In the genomic region with DNA sequence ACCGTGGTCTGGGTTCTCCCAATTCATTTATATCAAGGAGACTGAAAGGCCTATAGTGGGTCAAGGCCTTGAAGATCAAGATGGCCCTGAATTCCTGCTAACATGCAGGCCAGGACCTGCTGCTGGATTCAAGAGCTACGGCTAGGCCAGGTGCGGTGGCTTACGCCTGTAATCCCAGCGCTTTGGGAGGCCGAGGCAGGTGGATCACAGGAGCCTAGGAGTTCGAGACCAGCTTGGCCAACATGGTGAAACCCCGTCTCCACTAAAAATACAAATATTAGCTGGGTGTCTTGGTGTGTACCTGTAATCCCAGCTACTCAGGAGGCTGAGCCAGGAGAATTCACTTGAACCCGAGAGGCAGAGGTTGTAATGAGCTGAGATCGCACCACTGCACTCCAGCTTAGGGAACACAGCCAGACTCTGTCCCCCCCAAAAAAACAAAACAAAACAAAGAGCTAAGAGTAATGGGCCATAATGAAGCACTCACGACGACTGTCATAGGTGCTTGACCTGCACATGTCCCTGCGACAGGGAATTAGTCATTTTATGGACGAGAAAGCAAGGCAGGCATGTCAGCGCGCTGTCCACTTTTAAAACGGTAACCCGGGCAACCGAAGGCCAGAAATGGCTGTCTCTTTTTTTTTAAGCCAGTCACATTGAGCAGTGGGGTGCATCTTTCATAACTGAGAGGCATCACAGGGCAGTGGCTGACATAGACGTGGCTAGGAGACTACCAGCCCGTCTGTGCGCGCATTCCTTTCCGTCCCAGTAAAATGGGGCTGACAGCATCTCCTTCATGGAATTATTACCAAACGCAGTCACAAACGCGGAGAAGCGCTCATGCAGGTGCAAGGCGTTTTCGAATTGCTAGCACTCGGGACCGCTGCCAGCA, we compare ENCODE assay signal across 1 cellular context.
A peak's percentile ranks its signal among the peaks of the same experiment; 100 is the strongest.
TF ChIP-seq lines count a peak whose summit lies in the region.

No MANE protein-coding gene starts in this region.

TF ChIP-seq in K562, 482 proteins besides CTCF, POLR2A, EP300 and RAD21 (continued from another document and continues in another):
- TF ChIP-seq, protein P1, sequence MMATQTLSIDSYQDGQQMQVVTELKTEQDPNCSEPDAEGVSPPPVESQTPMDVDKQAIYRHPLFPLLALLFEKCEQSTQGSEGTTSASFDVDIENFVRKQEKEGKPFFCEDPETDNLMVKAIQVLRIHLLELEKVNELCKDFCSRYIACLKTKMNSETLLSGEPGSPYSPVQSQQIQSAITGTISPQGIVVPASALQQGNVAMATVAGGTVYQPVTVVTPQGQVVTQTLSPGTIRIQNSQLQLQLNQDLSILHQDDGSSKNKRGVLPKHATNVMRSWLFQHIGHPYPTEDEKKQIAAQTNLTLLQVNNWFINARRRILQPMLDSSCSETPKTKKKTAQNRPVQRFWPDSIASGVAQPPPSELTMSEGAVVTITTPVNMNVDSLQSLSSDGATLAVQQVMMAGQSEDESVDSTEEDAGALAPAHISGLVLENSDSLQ (IDR thresholded peaks at IDR 0.05), result peak; percentile 33; the same call in 1 of the 2 replicates
- TF ChIP-seq POLR2B (IDR thresholded peaks at IDR 0.05; ENCODE audit: low read depth, partially characterized antibody) (peak; percentile 48), SMARCA4 (IDR thresholded peaks at IDR 0.05) (0 out of 2 replicates have a peak, but pooled peaks have one; percentile 11), CBX8 (IDR thresholded peaks at IDR 0.05; ENCODE audit: borderline replicate concordance, extremely low read depth, low read depth, low read length, poor library complexity, severe bottlenecking) (no peak), ZNF76 (CRISPR knock-in tag; IDR thresholded peaks at IDR 0.05; ENCODE audit: borderline replicate concordance) (0 out of 2 replicates have a peak, but pooled peaks have one; percentile 49), MXI1 (IDR thresholded peaks at IDR 0.05; ENCODE audit: low read depth, low read length) (0 out of 2 replicates have a peak, but pooled peaks have one; percentile 51), YY1 (IDR thresholded peaks at IDR 0.05; ENCODE audit: borderline replicate concordance in 1 of 3, control insufficient read depth in 1 of 3, extremely low read depth in 1 of 3, insufficient read depth in 3 of 3, insufficient read length in 1 of 3, insufficient replicate concordance in 2 of 3, low read depth in 1 of 3, low read length in 2 of 3) (peak in 1 of 3 experiments; percentile 71), NR2F6 (CRISPR knock-in tag; IDR thresholded peaks at IDR 0.05) (0 out of 2 replicates have a peak, but pooled peaks have one; percentile 51), MAZ (CRISPR knock-in tag; conservative IDR thresholded peaks at IDR 0.05 in 1 of 2, IDR thresholded peaks at IDR 0.05 in 1 of 2) (no peak), SMAD3 (CRISPR knock-in tag; conservative IDR thresholded peaks at IDR 0.05) (0 out of 2 replicates have a peak, but pooled peaks have one; percentile 17), KDM5B (IDR thresholded peaks at IDR 0.05; ENCODE audit: insufficient replicate concordance, low read depth, low read length) (peak; percentile 52), ZKSCAN1 (IDR thresholded peaks at IDR 0.05; ENCODE audit: low read depth, low read length) (no peak), NR2C2 (CRISPR knock-in tag; IDR thresholded peaks at IDR 0.05) (peak; percentile 51; the same call in 1 of the 2 replicates), NR2C2 (tag; IDR thresholded peaks at IDR 0.05) (no peak; the same call in 1 of the 2 replicates), HDAC2 (IDR thresholded peaks at IDR 0.05) (0 out of 2 replicates have a peak, but pooled peaks have one; percentile 27), FOXK2 (conservative IDR thresholded peaks at IDR 0.05 in 1 of 2, IDR thresholded peaks at IDR 0.05 in 1 of 2; ENCODE audit: low read depth in 2 of 2) (peak; percentile 23 to 32; a peak in 1 of 4 replicates), TEAD1 (CRISPR knock-in tag; IDR thresholded peaks at IDR 0.05) (0 out of 4 replicates have a peak, but pooled peaks of 1 of the 2 experiments have one; percentile 74), EGR1 (conservative IDR thresholded peaks at IDR 0.05) (no peak), FOXP1 (CRISPR knock-in tag; IDR thresholded peaks at IDR 0.05) (peak; percentile 93; the same call in 1 of the 2 replicates), MEF2D (tag; conservative IDR thresholded peaks at IDR 0.05; ENCODE audit: low read depth) (no peak), ZNF408 (CRISPR knock-in tag; IDR thresholded peaks at IDR 0.05; ENCODE audit: low read depth) (0 out of 2 replicates have a peak, but pooled peaks have one; percentile 14), ZNF3 (CRISPR knock-in tag; IDR thresholded peaks at IDR 0.05) (no peak), ZZZ3 (IDR thresholded peaks at IDR 0.05) (no peak), ZNF282 (CRISPR knock-in tag; IDR thresholded peaks at IDR 0.05) (no peak), PHF8 (IDR thresholded peaks at IDR 0.05; ENCODE audit: borderline replicate concordance, low read length) (peak; percentile 39; the same call in 1 of the 2 replicates), SMARCA5 (IDR thresholded peaks at IDR 0.05) (0 out of 2 replicates have a peak, but pooled peaks have one; percentile 17), TEAD4 (IDR thresholded peaks at IDR 0.05; ENCODE audit: low read length) (no peak), TEAD4 (CRISPR knock-in tag; IDR thresholded peaks at IDR 0.05; ENCODE audit: borderline replicate concordance) (no peak), SIN3A (IDR thresholded peaks at IDR 0.05; ENCODE audit: borderline replicate concordance in 2 of 2, control insufficient read depth in 1 of 2, low read depth in 2 of 2, low read length in 2 of 2) (peak in 1 of 2 experiments; percentile 53; a peak in 2 of 4 replicates), SUPT5H (IDR thresholded peaks at IDR 0.05) (peak; percentile 57), KAT7 (CRISPR knock-in tag; IDR thresholded peaks at IDR 0.05; ENCODE audit: borderline replicate concordance) (0 out of 2 replicates have a peak, but pooled peaks have one; percentile 75), MTF1 (CRISPR knock-in tag; IDR thresholded peaks at IDR 0.05; ENCODE audit: borderline replicate concordance) (peak; percentile 39; the same call in 1 of the 2 replicates), RNF2 (IDR thresholded peaks at IDR 0.05) (no peak), NFIC (IDR thresholded peaks at IDR 0.05) (peak; percentile 78)
- TF ChIP-seq, protein P2, sequence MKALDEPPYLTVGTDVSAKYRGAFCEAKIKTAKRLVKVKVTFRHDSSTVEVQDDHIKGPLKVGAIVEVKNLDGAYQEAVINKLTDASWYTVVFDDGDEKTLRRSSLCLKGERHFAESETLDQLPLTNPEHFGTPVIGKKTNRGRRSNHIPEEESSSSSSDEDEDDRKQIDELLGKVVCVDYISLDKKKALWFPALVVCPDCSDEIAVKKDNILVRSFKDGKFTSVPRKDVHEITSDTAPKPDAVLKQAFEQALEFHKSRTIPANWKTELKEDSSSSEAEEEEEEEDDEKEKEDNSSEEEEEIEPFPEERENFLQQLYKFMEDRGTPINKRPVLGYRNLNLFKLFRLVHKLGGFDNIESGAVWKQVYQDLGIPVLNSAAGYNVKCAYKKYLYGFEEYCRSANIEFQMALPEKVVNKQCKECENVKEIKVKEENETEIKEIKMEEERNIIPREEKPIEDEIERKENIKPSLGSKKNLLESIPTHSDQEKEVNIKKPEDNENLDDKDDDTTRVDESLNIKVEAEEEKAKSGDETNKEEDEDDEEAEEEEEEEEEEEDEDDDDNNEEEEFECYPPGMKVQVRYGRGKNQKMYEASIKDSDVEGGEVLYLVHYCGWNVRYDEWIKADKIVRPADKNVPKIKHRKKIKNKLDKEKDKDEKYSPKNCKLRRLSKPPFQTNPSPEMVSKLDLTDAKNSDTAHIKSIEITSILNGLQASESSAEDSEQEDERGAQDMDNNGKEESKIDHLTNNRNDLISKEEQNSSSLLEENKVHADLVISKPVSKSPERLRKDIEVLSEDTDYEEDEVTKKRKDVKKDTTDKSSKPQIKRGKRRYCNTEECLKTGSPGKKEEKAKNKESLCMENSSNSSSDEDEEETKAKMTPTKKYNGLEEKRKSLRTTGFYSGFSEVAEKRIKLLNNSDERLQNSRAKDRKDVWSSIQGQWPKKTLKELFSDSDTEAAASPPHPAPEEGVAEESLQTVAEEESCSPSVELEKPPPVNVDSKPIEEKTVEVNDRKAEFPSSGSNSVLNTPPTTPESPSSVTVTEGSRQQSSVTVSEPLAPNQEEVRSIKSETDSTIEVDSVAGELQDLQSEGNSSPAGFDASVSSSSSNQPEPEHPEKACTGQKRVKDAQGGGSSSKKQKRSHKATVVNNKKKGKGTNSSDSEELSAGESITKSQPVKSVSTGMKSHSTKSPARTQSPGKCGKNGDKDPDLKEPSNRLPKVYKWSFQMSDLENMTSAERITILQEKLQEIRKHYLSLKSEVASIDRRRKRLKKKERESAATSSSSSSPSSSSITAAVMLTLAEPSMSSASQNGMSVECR (CRISPR knock-in tag; IDR thresholded peaks at IDR 0.05), result 0 out of 2 replicates have a peak, but pooled peaks have one; percentile 56
- TF ChIP-seq, protein P3, sequence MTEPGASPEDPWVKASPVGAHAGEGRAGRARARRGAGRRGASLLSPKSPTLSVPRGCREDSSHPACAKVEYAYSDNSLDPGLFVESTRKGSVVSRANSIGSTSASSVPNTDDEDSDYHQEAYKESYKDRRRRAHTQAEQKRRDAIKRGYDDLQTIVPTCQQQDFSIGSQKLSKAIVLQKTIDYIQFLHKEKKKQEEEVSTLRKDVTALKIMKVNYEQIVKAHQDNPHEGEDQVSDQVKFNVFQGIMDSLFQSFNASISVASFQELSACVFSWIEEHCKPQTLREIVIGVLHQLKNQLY (CRISPR knock-in tag; conservative IDR thresholded peaks at IDR 0.05), result peak in 1 of 2 experiments; percentile 83; a peak in 2 of 4 replicates
- TF ChIP-seq, protein P4, sequence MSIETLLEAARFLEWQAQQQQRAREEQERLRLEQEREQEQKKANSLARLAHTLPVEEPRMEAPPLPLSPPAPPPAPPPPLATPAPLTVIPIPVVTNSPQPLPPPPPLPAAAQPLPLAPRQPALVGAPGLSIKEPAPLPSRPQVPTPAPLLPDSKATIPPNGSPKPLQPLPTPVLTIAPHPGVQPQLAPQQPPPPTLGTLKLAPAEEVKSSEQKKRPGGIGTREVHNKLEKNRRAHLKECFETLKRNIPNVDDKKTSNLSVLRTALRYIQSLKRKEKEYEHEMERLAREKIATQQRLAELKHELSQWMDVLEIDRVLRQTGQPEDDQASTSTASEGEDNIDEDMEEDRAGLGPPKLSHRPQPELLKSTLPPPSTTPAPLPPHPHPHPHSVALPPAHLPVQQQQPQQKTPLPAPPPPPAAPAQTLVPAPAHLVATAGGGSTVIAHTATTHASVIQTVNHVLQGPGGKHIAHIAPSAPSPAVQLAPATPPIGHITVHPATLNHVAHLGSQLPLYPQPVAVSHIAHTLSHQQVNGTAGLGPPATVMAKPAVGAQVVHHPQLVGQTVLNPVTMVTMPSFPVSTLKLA (conservative IDR thresholded peaks at IDR 0.05), result peak; percentile 11 to 58; a peak in 2 of 4 replicates
- TF ChIP-seq, protein P5, sequence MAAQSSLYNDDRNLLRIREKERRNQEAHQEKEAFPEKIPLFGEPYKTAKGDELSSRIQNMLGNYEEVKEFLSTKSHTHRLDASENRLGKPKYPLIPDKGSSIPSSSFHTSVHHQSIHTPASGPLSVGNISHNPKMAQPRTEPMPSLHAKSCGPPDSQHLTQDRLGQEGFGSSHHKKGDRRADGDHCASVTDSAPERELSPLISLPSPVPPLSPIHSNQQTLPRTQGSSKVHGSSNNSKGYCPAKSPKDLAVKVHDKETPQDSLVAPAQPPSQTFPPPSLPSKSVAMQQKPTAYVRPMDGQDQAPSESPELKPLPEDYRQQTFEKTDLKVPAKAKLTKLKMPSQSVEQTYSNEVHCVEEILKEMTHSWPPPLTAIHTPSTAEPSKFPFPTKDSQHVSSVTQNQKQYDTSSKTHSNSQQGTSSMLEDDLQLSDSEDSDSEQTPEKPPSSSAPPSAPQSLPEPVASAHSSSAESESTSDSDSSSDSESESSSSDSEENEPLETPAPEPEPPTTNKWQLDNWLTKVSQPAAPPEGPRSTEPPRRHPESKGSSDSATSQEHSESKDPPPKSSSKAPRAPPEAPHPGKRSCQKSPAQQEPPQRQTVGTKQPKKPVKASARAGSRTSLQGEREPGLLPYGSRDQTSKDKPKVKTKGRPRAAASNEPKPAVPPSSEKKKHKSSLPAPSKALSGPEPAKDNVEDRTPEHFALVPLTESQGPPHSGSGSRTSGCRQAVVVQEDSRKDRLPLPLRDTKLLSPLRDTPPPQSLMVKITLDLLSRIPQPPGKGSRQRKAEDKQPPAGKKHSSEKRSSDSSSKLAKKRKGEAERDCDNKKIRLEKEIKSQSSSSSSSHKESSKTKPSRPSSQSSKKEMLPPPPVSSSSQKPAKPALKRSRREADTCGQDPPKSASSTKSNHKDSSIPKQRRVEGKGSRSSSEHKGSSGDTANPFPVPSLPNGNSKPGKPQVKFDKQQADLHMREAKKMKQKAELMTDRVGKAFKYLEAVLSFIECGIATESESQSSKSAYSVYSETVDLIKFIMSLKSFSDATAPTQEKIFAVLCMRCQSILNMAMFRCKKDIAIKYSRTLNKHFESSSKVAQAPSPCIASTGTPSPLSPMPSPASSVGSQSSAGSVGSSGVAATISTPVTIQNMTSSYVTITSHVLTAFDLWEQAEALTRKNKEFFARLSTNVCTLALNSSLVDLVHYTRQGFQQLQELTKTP (IDR thresholded peaks at IDR 0.05; ENCODE audit: low read depth in 1 of 2, partially characterized antibody in 2 of 2), result no peak
- TF ChIP-seq, protein P6, sequence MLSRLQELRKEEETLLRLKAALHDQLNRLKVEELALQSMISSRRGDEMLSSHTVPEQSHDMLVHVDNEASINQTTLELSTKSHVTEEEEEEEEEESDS (CRISPR knock-in tag; IDR thresholded peaks at IDR 0.05), result no peak
- TF ChIP-seq, protein P7, sequence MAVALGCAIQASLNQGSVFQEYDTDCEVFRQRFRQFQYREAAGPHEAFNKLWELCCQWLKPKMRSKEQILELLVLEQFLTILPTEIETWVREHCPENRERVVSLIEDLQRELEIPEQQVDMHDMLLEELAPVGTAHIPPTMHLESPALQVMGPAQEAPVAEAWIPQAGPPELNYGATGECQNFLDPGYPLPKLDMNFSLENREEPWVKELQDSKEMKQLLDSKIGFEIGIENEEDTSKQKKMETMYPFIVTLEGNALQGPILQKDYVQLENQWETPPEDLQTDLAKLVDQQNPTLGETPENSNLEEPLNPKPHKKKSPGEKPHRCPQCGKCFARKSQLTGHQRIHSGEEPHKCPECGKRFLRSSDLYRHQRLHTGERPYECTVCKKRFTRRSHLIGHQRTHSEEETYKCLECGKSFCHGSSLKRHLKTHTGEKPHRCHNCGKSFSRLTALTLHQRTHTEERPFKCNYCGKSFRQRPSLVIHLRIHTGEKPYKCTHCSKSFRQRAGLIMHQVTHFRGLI (CRISPR knock-in tag; IDR thresholded peaks at IDR 0.05), result peak; percentile 32; the same call in 1 of the 2 replicates
- TF ChIP-seq, protein P8, sequence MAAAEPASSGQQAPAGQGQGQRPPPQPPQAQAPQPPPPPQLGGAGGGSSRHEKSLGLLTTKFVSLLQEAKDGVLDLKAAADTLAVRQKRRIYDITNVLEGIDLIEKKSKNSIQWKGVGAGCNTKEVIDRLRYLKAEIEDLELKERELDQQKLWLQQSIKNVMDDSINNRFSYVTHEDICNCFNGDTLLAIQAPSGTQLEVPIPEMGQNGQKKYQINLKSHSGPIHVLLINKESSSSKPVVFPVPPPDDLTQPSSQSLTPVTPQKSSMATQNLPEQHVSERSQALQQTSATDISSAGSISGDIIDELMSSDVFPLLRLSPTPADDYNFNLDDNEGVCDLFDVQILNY (CRISPR knock-in tag; IDR thresholded peaks at IDR 0.05), result no peak
